ENCODE assay signal across 12 cellular contexts in genomic region chr9:128362774-128363173, GRCh38. TPM values are rescaled to one million over a fixed set of nuclear protein-coding genes. Genes with fewer than 3 reads are reported as not detected.
A peak's percentile ranks its signal among the peaks of the same experiment; 100 is the strongest.
DNase-seq lines count a peak whose midpoint lies in the region; ATAC-seq, FAIRE-seq and TF ChIP-seq lines count a peak whose summit lies in the region.
"Had no signal": no experiment of that assay in that cellular context is flagged by ENCODE, and none has a peak within 500 bp of the region (broad histone marks: within the 10 kb centered on the region; RNA-seq: fewer than 3 reads in every experiment).

No MANE protein-coding gene starts in this region.

- no peak overlapping the region for H3K9ac ChIP-seq in KMS-11
- peak overlapping the region; percentile 63 for H3K9ac ChIP-seq in adipocyte (ENCODE audit: low read length)
- H3K9ac ChIP-seq: neural progenitor cell had no signal

- ATAC-seq in esophagus mucosa: no peak

- 70 to 83% methylated on average over 3 of the region's 3 CpGs for WGBS in tibial nerve, 2 donors

- H3K36me3 ChIP-seq in KMS-11 (ENCODE audit: insufficient read depth): no peaks in the 10 kb centered on the region
- no peaks in the 10 kb centered on the region for H3K36me3 ChIP-seq in adipocyte (ENCODE audit: control insufficient read depth, insufficient read depth, low read length, severe bottlenecking)
- H3K36me3 ChIP-seq in tibial nerve: peaks cover 0 to 31% (median 0%) of the 10 kb centered on the region in 3 donors
- H3K36me3 ChIP-seq: neural progenitor cell had no signal

- H3K4me2 ChIP-seq in KMS-11: peak overlapping the region; percentile 11; the same call in 1 of the 2 replicates

- no peaks in the 10 kb centered on the region for H3K79me2 ChIP-seq in KMS-11 (ENCODE audit: insufficient read depth, low read depth)

- H4K20me1 ChIP-seq in KMS-11 (ENCODE audit: insufficient read depth): no peaks in the 10 kb centered on the region

- no peaks in the 10 kb centered on the region for H3K9me3 ChIP-seq in adipocyte (ENCODE audit: control insufficient read depth, low read length)
- no peaks in the 10 kb centered on the region for H3K9me3 ChIP-seq in tibial nerve

- TF ChIP-seq CTCF in KMS-11 (conservative IDR thresholded peaks at IDR 0.05; ENCODE audit: low read depth, low read length) (no peak), tibial nerve (IDR thresholded peaks at IDR 0.05) (no peak)

- H3K4me1 ChIP-seq in KMS-11 (ENCODE audit: low read depth, poor library complexity, severe bottlenecking) (peaks cover 8% of the 10 kb centered on the region), adipocyte (ENCODE audit: control insufficient read depth, insufficient read depth, low read length) (peaks cover 17% of the 10 kb centered on the region), tibial nerve (peaks cover 0 to 32% (median 14%) of the 10 kb centered on the region in 4 donors)

- TF ChIP-seq POLR2A in tibial nerve (IDR thresholded peaks at IDR 0.05) (no peak), GM12892 (IDR thresholded peaks at IDR 0.05; ENCODE audit: low read depth, low read length) (no peak)

- H3K27ac ChIP-seq in KMS-11 (no peak overlapping the region), layer of hippocampus (ENCODE audit: low read depth, low read length) (peak overlapping the region; percentile 91), substantia nigra (ENCODE audit: low read depth, low read length, poor library complexity, severe bottlenecking) (peak overlapping the region; percentile 93), tibial nerve (peak overlapping the region in 2 of 4 donors; percentile 35 to 82)
- H3K27ac ChIP-seq: neural progenitor cell had no signal

- H3K4me3 ChIP-seq in KMS-11 (IDR thresholded peaks at IDR 0.05; ENCODE audit: insufficient read depth, low read depth, low read length) (no peak overlapping the region), adipocyte (ENCODE audit: low read length) (no peak overlapping the region), tibial nerve (no peak overlapping the region)
- H3K4me3 ChIP-seq: neural progenitor cell had no signal

- DNase-seq in adipocyte (ENCODE audit: low read depth): no peak
- no peak for DNase-seq in substantia nigra (lab: John Stamatoyannopoulos, UW)
- no peak for DNase-seq in tibial nerve (ENCODE audit: low spot score in 2 of 2)
- DNase-seq in GM12892 (ENCODE audit: insufficient read length): no peak
- DNase-seq: activated naive CD8-positive, alpha-beta T cell treated with anti-CD3 and anti-CD28 coated beads, Interleukin-2, amount 10 ng/mL, durations not matched to agents 7 days and 5 days had no signal

- H3K27me3 ChIP-seq in KMS-11 (ENCODE audit: insufficient read depth, low read depth): no peaks in the 10 kb centered on the region
- no peaks in the 10 kb centered on the region for H3K27me3 ChIP-seq in adipocyte (replicated peaks; ENCODE audit: control insufficient read depth, insufficient read depth, low read length)
- no peaks in the 10 kb centered on the region for H3K27me3 ChIP-seq in layer of hippocampus (ENCODE audit: control insufficient read depth, insufficient read depth, low read length)
- H3K27me3 ChIP-seq in tibial nerve: no peaks in the 10 kb centered on the region

- H2AFZ ChIP-seq in KMS-11 (ENCODE audit: low read depth): 0 out of 2 replicates have a peak overlapping the region, but pooled peaks have one; percentile 53
- H2AFZ ChIP-seq: neural progenitor cell had no signal

- TF ChIP-seq EP300 in tibial nerve (IDR thresholded peaks at IDR 0.05): no peak

- no peak for FAIRE-seq in GM12892 (lab: Jason Lieb, UNC)
- FAIRE-seq: bronchial epithelial cell, D721Med, frontal cortex had no signal

RNA-seq across cellular contexts. Expression of gene URM1, which starts 8.4 kb away (rescaled TPM):
- 10 to 100 TPM; 18.1 to 25.5 (median 23.2) TPM for total RNA-seq in tibial nerve
- total RNA-seq in esophagus mucosa: 38.5 TPM
- polyA plus RNA-seq in GM12892 (2012; ENCODE audit: missing spikeins): 41.0 TPM

RNA-seq across cellular contexts. Expression of gene SLC27A4, which starts 22.4 kb away (rescaled TPM):
- total RNA-seq in tibial nerve (10 to 100 TPM; 13.5 to 33.3 (median 18.0) TPM), esophagus mucosa (58.8 TPM)
- 2.8 TPM for polyA plus RNA-seq in GM12892 (2012; ENCODE audit: missing spikeins)

RNA-seq across cellular contexts. Expression of gene COQ4, which starts 40.1 kb away (rescaled TPM):
- total RNA-seq in tibial nerve: 10 to 100 TPM; 50.5 to 71.7 (median 65.5) TPM
- 61.7 TPM for total RNA-seq in esophagus mucosa
- polyA plus RNA-seq in GM12892 (2012; ENCODE audit: missing spikeins): 24.3 TPM

RNA-seq across cellular contexts. Expression of gene TRUB2, which starts 40.5 kb away (rescaled TPM):
- total RNA-seq in tibial nerve (10 to 100 TPM in 1 of 4 donors, 1 to 10 TPM in 3; 7.2 to 18.3 (median 9.2) TPM), esophagus mucosa (40.3 TPM)
- polyA plus RNA-seq in GM12892 (2012; ENCODE audit: missing spikeins): 24.5 TPM

RNA-seq across cellular contexts. Expression of gene CERCAM, which starts 57.9 kb away (rescaled TPM):
- 10 to 100 TPM; 23.7 to 48.2 (median 31.6) TPM for total RNA-seq in tibial nerve
- total RNA-seq in esophagus mucosa: 5.5 TPM
- 1.5 TPM for polyA plus RNA-seq in GM12892 (2012; ENCODE audit: missing spikeins)
